ENCODE assay signal across 8 cellular contexts in genomic region chr11:22130462-22131053, GRCh38.
DNase-seq lines count a peak whose midpoint lies in the region; ATAC-seq and TF ChIP-seq lines count a peak whose summit lies in the region.

No MANE protein-coding gene starts in this region.

- H3K27me3 ChIP-seq in left ventricle myocardium inferior (ENCODE audit: low read depth) = no peaks in the 10 kb centered on the region

- no peaks in the 10 kb centered on the region for H3K4me1 Mint-ChIP-seq in Calu3 (ENCODE audit: low read depth, unreplicated experiment)
- H3K4me1 Mint-ChIP-seq in HFFc6 (ENCODE audit: low read depth) = no peaks in the 10 kb centered on the region

- BruUV-seq in Calu3 (replicated peaks; lab: Mats Ljungman, UMichigan) = no TSS peak

- H3K27ac Mint-ChIP-seq in Calu3 (ENCODE audit: unreplicated experiment) (no peak overlapping the region), HFFc6 (no peak overlapping the region)

- peaks cover 20% of the 10 kb centered on the region for H3K9me3 ChIP-seq in left ventricle myocardium inferior (replicated peaks)

- H3K4me3 ChIP-seq in left ventricle myocardium inferior = no peak overlapping the region

- no peaks in the 10 kb centered on the region for H3K36me3 Mint-ChIP-seq in Calu3 (ENCODE audit: insufficient read depth, unreplicated experiment)
- peaks cover 5% of the 10 kb centered on the region; the same call in 1 of the 2 replicates for H3K36me3 Mint-ChIP-seq in HFFc6 (ENCODE audit: low read depth)

- intact Hi-C loops in Calu3 (cut with micrococcal nuclease; ENCODE audit: unreplicated experiment) = loop anchor here (1.0 to 10.0 kb wide), 3 partner anchors 197 to 1482 kb away; no protein-coding TSS in a partner anchor
- intact Hi-C loops in left ventricle myocardium inferior (cut with micrococcal nuclease) = no loop called here
- intact Hi-C loops in sciatic nerve (cut with DNase I) = no loop called here

- H3K4me3 Mint-ChIP-seq in Calu3 (ENCODE audit: low read depth, unreplicated experiment) (no peak overlapping the region), HFFc6 (no peak overlapping the region)

- DNase-seq in Calu3 (no peak), HFFc6 (no peak), NCI-H748 treated with DMSO at 0.1 percent for 48 hours (lab: John Stamatoyannopoulos, UW) (peak; percentile 43), left ventricle myocardium inferior (no peak), sciatic nerve (ENCODE audit: low spot score) (no peak), amygdala (lab: John Stamatoyannopoulos, UW) (no peak), omental fat pad (ENCODE audit: low spot score) (no peak)

- H3K27ac ChIP-seq in left ventricle myocardium inferior (replicated peaks) = no peak overlapping the region

- peaks cover 11% of the 10 kb centered on the region for H3K9me3 Mint-ChIP-seq in Calu3 (ENCODE audit: low read depth, unreplicated experiment)
- peaks cover 69% of the 10 kb centered on the region for H3K9me3 Mint-ChIP-seq in HFFc6

- CTCF ChIA-PET in Calu3 (lab: Charles Lee) = interaction anchor here (0.6 to 2.0 kb wide), 8 partner anchors 11 to 1480 kb away, joined by 3 to 13 read pairs (median 4); no protein-coding TSS in a partner anchor

- H3K36me3 ChIP-seq in left ventricle myocardium inferior = no peaks in the 10 kb centered on the region

- ATAC-seq in sciatic nerve (no peak), omental fat pad (ENCODE audit: low FRiP score) (no peak), HG02840 (IDR thresholded peaks at IDR 0.05; ENCODE audit: low FRiP score, unreplicated experiment) (no peak)

- H3K27me3 Mint-ChIP-seq in Calu3 (ENCODE audit: unreplicated experiment) = no peaks in the 10 kb centered on the region
- H3K27me3 Mint-ChIP-seq in HFFc6 (ENCODE audit: insufficient read depth) = no peaks in the 10 kb centered on the region; the same call in 1 of the 2 replicates

- TF ChIP-seq CTCF in Calu3 (IDR thresholded peaks at IDR 0.05; ENCODE audit: unreplicated experiment) = peak; percentile 44
- TF ChIP-seq CTCF in HFFc6 (IDR thresholded peaks at IDR 0.05) = peak; percentile 40; the same call in 1 of the 2 replicates
- TF ChIP-seq CTCF in left ventricle myocardium inferior (IDR thresholded peaks at IDR 0.05; ENCODE audit: borderline replicate concordance) = peak; percentile 65
- TF ChIP-seq CTCF in omental fat pad (IDR thresholded peaks at IDR 0.05) = no peak

- H3K4me1 ChIP-seq in left ventricle myocardium inferior = no peaks in the 10 kb centered on the region

Comparison
In these comparisons a context has a peak if more than half of its experiments do, and no peak if none do; other contexts are left out.
1. CTCF ChIP-seq: peak in Calu3 (single experiment), HFFc6 (single experiment) and left ventricle myocardium inferior (single experiment); none in omental fat pad (0 of 3).